ENCODE assay signal across 14 cellular contexts in the genomic region with DNA sequence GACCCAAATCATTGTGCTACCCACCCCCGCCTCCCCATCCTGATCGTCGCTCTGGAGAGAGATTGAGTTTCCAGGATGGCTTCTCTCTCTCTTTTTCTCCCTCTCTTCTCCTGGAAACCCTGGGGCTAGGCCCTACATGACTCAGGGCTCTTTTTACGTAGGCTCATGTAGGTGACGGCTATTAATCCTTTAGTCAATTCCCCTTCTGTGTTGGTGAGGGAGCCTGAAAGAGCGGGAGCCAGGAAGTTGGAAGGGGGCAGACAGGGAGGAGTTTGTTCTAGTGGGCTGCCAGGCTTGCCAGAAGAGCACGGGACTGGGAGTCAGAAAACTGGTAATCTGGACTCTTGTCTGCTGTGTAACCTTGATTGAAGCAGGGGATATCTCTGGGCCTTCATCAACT. TPM values are rescaled to one million over a fixed set of nuclear protein-coding genes. Genes with fewer than 3 reads are reported as not detected.
A peak's percentile ranks its signal among the peaks of the same experiment; 100 is the strongest.
DNase-seq lines count a peak whose midpoint lies in the region; ATAC-seq and TF ChIP-seq lines count a peak whose summit lies in the region.
"Had no signal": no experiment of that assay in that cellular context is flagged by ENCODE, and none has a peak within 500 bp of the region (broad histone marks: within the 10 kb centered on the region; RNA-seq: fewer than 3 reads in every experiment).

No MANE protein-coding gene starts in this region.

- H3K56ac ChIP-seq in mesendoderm (ENCODE audit: low read length) = peak overlapping the region; percentile 39

- in situ Hi-C loops in transverse colon (cut with MboI; ENCODE audit: low pct_ligation_motif_present in 1 of 4, low pct_unique_long_range_greater_than_20kb in 1 of 4, low sequenced_read_pairs in 3 of 4) = loop anchor here in 1 of 4 donors (10.0 kb wide), 1 partner anchor 58 kb away; no protein-coding TSS in a partner anchor

- peak in 3 of 4 donors; percentile 18 to 59 (median 50) for ATAC-seq in heart left ventricle
- no peak for ATAC-seq in Right ventricle myocardium superior (ENCODE audit: poor library complexity)
- ATAC-seq in GM21528 (IDR thresholded peaks at IDR 0.05; ENCODE audit: low FRiP score, unreplicated experiment) = no peak
- ATAC-seq: Panc1, upper lobe of right lung had no signal

- H3K27ac ChIP-seq in heart left ventricle (peak overlapping the region in 10 of 12 donors; percentile 22 to 90 (median 58)), coronary artery (peak overlapping the region; percentile 71 to 85), mesendoderm (ENCODE audit: low read depth, low read length) (no peak overlapping the region), transverse colon (peak overlapping the region; percentile 61 to 94 (median 76))
- H3K27ac ChIP-seq: cardiac muscle cell, upper lobe of right lung had no signal

- H3K9me3 Mint-ChIP-seq in osteocyte (ENCODE audit: unreplicated experiment) = no peaks in the 10 kb centered on the region

- H2AK5ac ChIP-seq in mesendoderm (ENCODE audit: low read length) = no peak overlapping the region

- H4K8ac ChIP-seq in mesendoderm (ENCODE audit: low read depth, low read length) = no peak overlapping the region

- WGBS in heart left ventricle, 4 donors = 38 to 44% (median 41%) methylated on average over 7 of the region's 7 CpGs
- no CpG with 5 or more reads among the region's 7 CpGs for WGBS in mesendoderm (ENCODE audit: extremely low coverage, insufficient coverage, low lambda C conversion rate)
- WGBS in transverse colon (ENCODE audit: low coverage in 1 of 2), 2 donors = 74% methylated on average over 7 of the region's 7 CpGs; no CpG with 5 or more reads in 1 of the 2 donors

- TF ChIP-seq CTCF in heart left ventricle (IDR thresholded peaks at IDR 0.05) (no peak), coronary artery (IDR thresholded peaks at IDR 0.05) (no peak), transverse colon (IDR thresholded peaks at IDR 0.05) (no peak), osteocyte (IDR thresholded peaks at IDR 0.05) (no peak)

- TF ChIP-seq POLR2A in heart left ventricle (IDR thresholded peaks at IDR 0.05) (no peak), transverse colon (IDR thresholded peaks at IDR 0.05) (no peak)

- H3K4me3 ChIP-seq in heart left ventricle (no peak overlapping the region), coronary artery (no peak overlapping the region), mesendoderm (ENCODE audit: low read length) (no peak overlapping the region), transverse colon (no peak overlapping the region)
- H3K4me3 ChIP-seq: cardiac muscle cell, upper lobe of right lung had no signal

- H3K4me1 ChIP-seq in heart left ventricle (peaks cover 21 to 89% (median 61%) of the 10 kb centered on the region in 12 donors), mesendoderm (ENCODE audit: control insufficient read depth, low read depth, low read length) (no peaks in the 10 kb centered on the region), transverse colon (peaks cover 31 to 48% (median 33%) of the 10 kb centered on the region in 4 donors)

- H3K18ac ChIP-seq in mesendoderm (ENCODE audit: low read length) = no peak overlapping the region

- H3K4me2 ChIP-seq in mesendoderm (ENCODE audit: low read length) = no peak overlapping the region

- no peaks in the 10 kb centered on the region for H3K9me3 ChIP-seq in heart left ventricle
- H3K9me3 ChIP-seq in transverse colon = no peaks in the 10 kb centered on the region
- H3K9me3 ChIP-seq: upper lobe of right lung had no signal

- no peaks in the 10 kb centered on the region for H3K27me3 Mint-ChIP-seq in osteocyte (ENCODE audit: unreplicated experiment)

- no peak overlapping the region for H3K4ac ChIP-seq in mesendoderm (ENCODE audit: low read depth, low read length)

- peaks cover 10% of the 10 kb centered on the region for H3K4me1 Mint-ChIP-seq in osteocyte (ENCODE audit: unreplicated experiment)

- peaks cover 0 to 52% (median 27%) of the 10 kb centered on the region in 9 donors for H3K36me3 ChIP-seq in heart left ventricle
- no peaks in the 10 kb centered on the region for H3K36me3 ChIP-seq in mesendoderm (ENCODE audit: control insufficient read depth, insufficient read depth, low read length)
- no peaks in the 10 kb centered on the region for H3K36me3 ChIP-seq in transverse colon
- H3K36me3 ChIP-seq: cardiac muscle cell, upper lobe of right lung had no signal

- H3K23ac ChIP-seq in mesendoderm (ENCODE audit: low read length) = no peak overlapping the region

- peak in 1 of 5 donors; percentile 49 for DNase-seq in heart left ventricle
- DNase-seq in Right ventricle myocardium superior = no peak
- no peak for DNase-seq in coronary artery (ENCODE audit: low spot score)
- no peak for DNase-seq in mesendoderm
- DNase-seq in transverse colon = no peak
- no peak for DNase-seq in stimulated activated CD4-positive, alpha-beta T cell treated with anti-CD3 and anti-CD28 coated beads, Interleukin-2, amount 100 ng/mL, for 24 hours
- no peak for DNase-seq in osteocyte (ENCODE audit: extremely low spot score, unreplicated experiment)
- DNase-seq: activated T-cell treated with anti-CD3 and anti-CD28 coated beads for 4 hours, DMS53, NCI-H2029, upper lobe of right lung had no signal

- intact Hi-C loops in heart left ventricle (cut with DNase I) = loop anchor here in 2 of 10 donors (5.0 kb wide), 1 partner anchor 36 kb away; no protein-coding TSS in a partner anchor
- intact Hi-C loops in Right ventricle myocardium superior (cut with DNase I) = no loop called here
- intact Hi-C loops in transverse colon (cut with DNase I; ENCODE audit: low total_unique reads) = no loop called here

- H3K36me3 Mint-ChIP-seq in osteocyte (ENCODE audit: unreplicated experiment) = peaks cover 2% of the 10 kb centered on the region

- no peak overlapping the region for H3K9ac ChIP-seq in mesendoderm (ENCODE audit: low read length)

- TF ChIP-seq EP300 in transverse colon (IDR thresholded peaks at IDR 0.05; ENCODE audit: low read depth) = no peak

- no peak overlapping the region for H2BK5ac ChIP-seq in mesendoderm (ENCODE audit: low read length)

- H3K27ac Mint-ChIP-seq in osteocyte (ENCODE audit: unreplicated experiment) = no peak overlapping the region

- no peak overlapping the region for H2BK120ac ChIP-seq in mesendoderm (ENCODE audit: low read depth, low read length)

- no peak overlapping the region for H3K4me3 Mint-ChIP-seq in osteocyte (ENCODE audit: unreplicated experiment)

- H3K79me1 ChIP-seq in mesendoderm (ENCODE audit: low read length) = peaks cover 7% of the 10 kb centered on the region

- no peaks in the 10 kb centered on the region for H3K79me2 ChIP-seq in mesendoderm (ENCODE audit: control insufficient read depth, insufficient read depth, low read length)

- no peak overlapping the region for H2BK15ac ChIP-seq in mesendoderm (replicated peaks; ENCODE audit: low read depth)

- H4K5ac ChIP-seq in mesendoderm (ENCODE audit: low read length) = no peak overlapping the region

- H3K27me3 ChIP-seq in heart left ventricle (no peaks in the 10 kb centered on the region), mesendoderm (ENCODE audit: insufficient read depth, low read length, poor library complexity) (no peaks in the 10 kb centered on the region), transverse colon (no peaks in the 10 kb centered on the region)
- H3K27me3 ChIP-seq: upper lobe of right lung had no signal

RNA-seq across cellular contexts. Expression of a gene that starts 9.7 kb away (rescaled TPM):
- total RNA-seq in heart left ventricle (100 to 1,000 TPM in 8 of 9 donors, 10 to 100 TPM in 1; 87.0 to 253 (median 159) TPM), Right ventricle myocardium superior (62.9 TPM), transverse colon (100 to 1,000 TPM in 1 of 4 donors, 10 to 100 TPM in 3; 58.4 to 146 (median 79.6) TPM), osteocyte (39.4 and 42.1 TPM in 2 replicates)
- polyA plus RNA-seq in heart left ventricle = 100 to 1,000 TPM in 1 of 2 donors, 10 to 100 TPM in 1; 56.0 to 142 TPM
- polyA plus RNA-seq in mesendoderm (2013, experiment 1 of 2) = 9.3 TPM
- 8.2 TPM for polyA plus RNA-seq in mesendoderm (2013, experiment 2 of 2)

Comparison
In these comparisons a context has a peak if more than half of its experiments do, and no peak if none do; other contexts are left out.
1. ATAC-seq: peak in heart left ventricle (3 of 4); none in Right ventricle myocardium superior (single experiment) and GM21528 (single experiment).